ENCODE assay signal across 17 cellular contexts in genomic region chr18:22427797-22428549, GRCh38. TPM values are rescaled to one million over a fixed set of nuclear protein-coding genes. Genes with fewer than 3 reads are reported as not detected.
DNase-seq lines count a peak whose midpoint lies in the region; ATAC-seq and TF ChIP-seq lines count a peak whose summit lies in the region.
"Had no signal": no experiment of that assay in that cellular context is flagged by ENCODE, and none has a peak within 500 bp of the region (broad histone marks: within the 10 kb centered on the region; RNA-seq: fewer than 3 reads in every experiment).

No MANE protein-coding gene starts in this region.

- H3K9ac ChIP-seq in mesenchymal stem cell (ENCODE audit: low read length) = no peak overlapping the region

- H3K4ac ChIP-seq in mesenchymal stem cell (ENCODE audit: low read depth in 1 of 2, low read length in 2 of 2) = no peak overlapping the region

- CTCF ChIA-PET in CD8-positive, alpha-beta T cell (lab: Charles Lee) = interaction anchor here (1.1 kb wide), 1 partner anchor 190 kb away, joined by 3 read pairs; no protein-coding TSS in a partner anchor

- no peaks in the 10 kb centered on the region for H3K27me3 ChIP-seq in body of pancreas
- H3K27me3 ChIP-seq in mesenchymal stem cell (ENCODE audit: control insufficient read depth in 1 of 2, insufficient read depth in 1 of 2, low read length in 2 of 2) = no peaks in the 10 kb centered on the region
- H3K27me3 ChIP-seq in thyroid gland = no peaks in the 10 kb centered on the region
- H3K27me3 ChIP-seq in H7 (ENCODE audit: control insufficient read depth, insufficient read depth, low read length) = no peaks in the 10 kb centered on the region
- no peaks in the 10 kb centered on the region for H3K27me3 ChIP-seq in CD8-positive, alpha-beta T cell (ENCODE audit: insufficient read depth, low read length)

- no peak overlapping the region for H2AK5ac ChIP-seq in mesenchymal stem cell (ENCODE audit: low read length, severe bottlenecking)

- no peak overlapping the region for H3K14ac ChIP-seq in mesenchymal stem cell (ENCODE audit: low read length in 2 of 2)

- no peak overlapping the region for H2BK120ac ChIP-seq in mesenchymal stem cell (ENCODE audit: low read depth, low read length)

- H3K18ac ChIP-seq in mesenchymal stem cell (ENCODE audit: low read depth in 1 of 2, low read length in 2 of 2) = no peak overlapping the region

- no peak overlapping the region for H2BK12ac ChIP-seq in mesenchymal stem cell (ENCODE audit: low read length in 2 of 2)

- ATAC-seq in body of pancreas = no peak
- no peak for ATAC-seq in HG03565 (IDR thresholded peaks at IDR 0.05; ENCODE audit: unreplicated experiment)
- no peak for ATAC-seq in CD8-positive, alpha-beta T cell
- ATAC-seq in GM19455 (IDR thresholded peaks at IDR 0.05; ENCODE audit: unreplicated experiment) = no peak
- ATAC-seq: Panc1 had no signal

- peak; percentile 39 for DNase-seq in OCI-M1 (lab: John Stamatoyannopoulos, UW)
- DNase-seq in body of pancreas = peak in 3 of 4 donors; percentile 27 to 38 (median 33)
- DNase-seq in mesenchymal stem cell = no peak
- DNase-seq in thyroid gland = peak; percentile 10 to 46
- DNase-seq in H7 = no peak
- no peak for DNase-seq in CD8-positive, alpha-beta T cell
- DNase-seq: KG1, NCI-H1092, NCI-H1694, SIG-M5 had no signal

- H3K27me3 Mint-ChIP-seq in CD8-positive, alpha-beta T cell (ENCODE audit: low read depth) = no peaks in the 10 kb centered on the region

- 20% methylated on average over 7 of the region's 7 CpGs for WGBS in body of pancreas, 2 donors
- 93% methylated on average over 7 of the region's 7 CpGs for WGBS in mesenchymal stem cell
- WGBS in thyroid gland, 2 donors = 62 to 75% methylated on average over 7 of the region's 7 CpGs

- TF ChIP-seq POLR2A in body of pancreas (IDR thresholded peaks at IDR 0.05) (peak in 1 of 3 donors; percentile 10), thyroid gland (IDR thresholded peaks at IDR 0.05) (no peak)

- POLR2A ChIA-PET in CD8-positive, alpha-beta T cell (lab: Charles Lee) = no interaction called here

- TF ChIP-seq CTCF in body of pancreas (IDR thresholded peaks at IDR 0.05) (peak in 1 of 7 experiments; percentile 19), thyroid gland (IDR thresholded peaks at IDR 0.05) (no peak)
- no peak for TF ChIP-seq CTCF in CD8-positive, alpha-beta T cell (IDR thresholded peaks at IDR 0.05)

- no peaks in the 10 kb centered on the region for H3K36me3 Mint-ChIP-seq in CD8-positive, alpha-beta T cell

- no peak overlapping the region for H3K4me3 Mint-ChIP-seq in CD8-positive, alpha-beta T cell

- no peak overlapping the region for H3K4me3 ChIP-seq in body of pancreas
- no peak overlapping the region for H3K4me3 ChIP-seq in mesenchymal stem cell (ENCODE audit: insufficient read depth in 1 of 2, low read depth in 1 of 2, low read length in 2 of 2)
- no peak overlapping the region for H3K4me3 ChIP-seq in thyroid gland (replicated peaks in 1 of 3)
- no peak overlapping the region for H3K4me3 ChIP-seq in H7 (ENCODE audit: insufficient read depth, low read depth, low read length)
- H3K4me3 ChIP-seq in CD8-positive, alpha-beta T cell (ENCODE audit: low read depth, low read length) = no peak overlapping the region
- H3K4me3 ChIP-seq: HAP-1 had no signal

- peaks cover 45% of the 10 kb centered on the region for H3K4me1 ChIP-seq in body of pancreas
- peaks cover 3% of the 10 kb centered on the region for H3K4me1 ChIP-seq in mesenchymal stem cell (ENCODE audit: control insufficient read depth, insufficient read depth, low read depth, low read length)
- H3K4me1 ChIP-seq in thyroid gland = peaks cover 3% of the 10 kb centered on the region in 2 donors
- H3K4me1 ChIP-seq in CD8-positive, alpha-beta T cell (ENCODE audit: insufficient read depth, low read length) = peaks cover 4% of the 10 kb centered on the region
- H3K4me1 ChIP-seq: HAP-1 had no signal

- H3K36me3 ChIP-seq in body of pancreas (replicated peaks in 1 of 2; ENCODE audit: insufficient read depth in 1 of 2, low read depth in 2 of 2) = no peaks in the 10 kb centered on the region
- H3K36me3 ChIP-seq in mesenchymal stem cell (ENCODE audit: control insufficient read depth in 1 of 2, insufficient read depth in 2 of 2, low read depth in 1 of 2, low read length in 2 of 2) = no peaks in the 10 kb centered on the region
- no peaks in the 10 kb centered on the region for H3K36me3 ChIP-seq in thyroid gland
- no peaks in the 10 kb centered on the region for H3K36me3 ChIP-seq in H7 (replicated peaks; ENCODE audit: control insufficient read depth, insufficient read depth, low read length)
- no peaks in the 10 kb centered on the region for H3K36me3 ChIP-seq in CD8-positive, alpha-beta T cell (ENCODE audit: insufficient read depth, low read length)
- H3K36me3 ChIP-seq: HAP-1 had no signal

- H4K8ac ChIP-seq in mesenchymal stem cell (ENCODE audit: low read length) = no peak overlapping the region

- no peak overlapping the region for H3K23ac ChIP-seq in mesenchymal stem cell (ENCODE audit: low read length in 2 of 2)

- H2BK5ac ChIP-seq in mesenchymal stem cell (ENCODE audit: low read depth, low read length, poor library complexity, severe bottlenecking) = no peak overlapping the region

- H3K9me3 ChIP-seq in body of pancreas (no peaks in the 10 kb centered on the region), mesenchymal stem cell (ENCODE audit: control insufficient read depth, low read length) (no peaks in the 10 kb centered on the region), thyroid gland (no peaks in the 10 kb centered on the region)
- H3K9me3 ChIP-seq in CD8-positive, alpha-beta T cell (ENCODE audit: low read length) = no peaks in the 10 kb centered on the region
- H3K9me3 ChIP-seq: HAP-1 had no signal

- H2BK15ac ChIP-seq in mesenchymal stem cell (ENCODE audit: low read depth, poor library complexity, severe bottlenecking) = peak overlapping the region; percentile 15

- intact Hi-C loops in body of pancreas (cut with DNase I) (no loop called here), thyroid gland (cut with DNase I) (no loop called here)
- intact Hi-C loops in CD8-positive, alpha-beta T cell (cut with DNase I, micrococcal nuclease) = no loop called here

- H3K27ac Mint-ChIP-seq in CD8-positive, alpha-beta T cell = no peak overlapping the region

- no peak overlapping the region for H4K91ac ChIP-seq in mesenchymal stem cell (ENCODE audit: low read length)

- no peak overlapping the region for H3K4me2 ChIP-seq in mesenchymal stem cell (ENCODE audit: low read length, poor library complexity, severe bottlenecking)

- no peak overlapping the region for H2AFZ ChIP-seq in mesenchymal stem cell (ENCODE audit: low read depth, low read length)

- peaks cover 5% of the 10 kb centered on the region for H3K4me1 Mint-ChIP-seq in CD8-positive, alpha-beta T cell (ENCODE audit: low read depth)

- no peaks in the 10 kb centered on the region for H3K9me3 Mint-ChIP-seq in CD8-positive, alpha-beta T cell

- H3K27ac ChIP-seq in body of pancreas (peak overlapping the region in 3 of 4 donors; percentile 28 to 59 (median 36)), mesenchymal stem cell (ENCODE audit: low read length, poor library complexity, severe bottlenecking) (no peak overlapping the region), thyroid gland (no peak overlapping the region)
- H3K27ac ChIP-seq in CD8-positive, alpha-beta T cell (ENCODE audit: low read depth, low read length) = no peak overlapping the region

- no peaks in the 10 kb centered on the region for H3K79me1 ChIP-seq in mesenchymal stem cell (replicated peaks; ENCODE audit: low read length, poor library complexity, severe bottlenecking)

RNA-seq across cellular contexts. Expression of gene CTAGE1, which starts 10.3 kb away (rescaled TPM):
- total RNA-seq in body of pancreas = not detected
- polyA plus RNA-seq in mesenchymal stem cell (2013, experiment 1 of 2) = 0.03 TPM
- polyA plus RNA-seq in mesenchymal stem cell (2013, experiment 2 of 2) = 0.01 TPM
- not detected for total RNA-seq in thyroid gland
- 0.04 TPM in 1 of 2 replicates, not detected in the other for total RNA-seq in H7 (2014; rRNA removed; shearing (Covaris generic))
- not detected for total RNA-seq in CD8-positive, alpha-beta T cell
- total RNA-seq: MCF 10A had no signal
- polyA plus RNA-seq: AG04450, BJ had no signal

Comparison
In these comparisons a context has a peak if more than half of its experiments do, and no peak if none do; other contexts are left out.
1. DNase-seq: peak in OCI-M1 (single experiment), body of pancreas (3 of 4) and thyroid gland (2 of 2); none in mesenchymal stem cell (single experiment), H7 (single experiment) and CD8-positive, alpha-beta T cell (0 of 7).
2. H3K27ac ChIP-seq: peak in body of pancreas (3 of 4); none in mesenchymal stem cell (single experiment), thyroid gland (0 of 3) and CD8-positive, alpha-beta T cell (single experiment).